In genomic region chr12:29561736-29562135, GRCh38 we compare ENCODE assay signal across 20 cellular contexts.
DNase-seq lines count a peak whose midpoint lies in the region; ATAC-seq and TF ChIP-seq lines count a peak whose summit lies in the region.
"Had no signal": no experiment of that assay in that cellular context is flagged by ENCODE, and none has a peak within 500 bp of the region (broad histone marks: within the 10 kb centered on the region; RNA-seq: fewer than 3 reads in every experiment).

No MANE protein-coding gene starts in this region.

- no peaks in the 10 kb centered on the region for H3K27me3 ChIP-seq in gastrocnemius medialis
- H3K27me3 ChIP-seq: colonic mucosa had no signal

- intact Hi-C loops in left ventricle myocardium superior (cut with micrococcal nuclease) = no loop called here
- intact Hi-C loops in cardiac septum (cut with DNase I) = loop anchor here (2.0 to 10.0 kb wide), 2 partner anchors 17 to 163 kb away; no protein-coding TSS in a partner anchor
- intact Hi-C loops in gastrocnemius medialis (cut with DNase I; ENCODE audit: low total_unique reads) = no loop called here

- H3K36me3 ChIP-seq in gastrocnemius medialis = no peaks in the 10 kb centered on the region
- H3K36me3 ChIP-seq: colonic mucosa had no signal

- H3K9me3 ChIP-seq in gastrocnemius medialis = no peaks in the 10 kb centered on the region
- H3K9me3 ChIP-seq: A549, colonic mucosa had no signal

- DNase-seq in left ventricle myocardium superior = no peak
- no peak for DNase-seq in cardiac septum (ENCODE audit: low spot score)
- DNase-seq in iris pigment epithelial cell (ENCODE audit: low read depth) = peak; percentile 31
- no peak for DNase-seq in gastrocnemius medialis
- no peak for DNase-seq in stimulated activated CD4-positive, alpha-beta T cell treated with anti-CD3 and anti-CD28 coated beads, Interleukin-15, amount 100 ng/mL, for 24 hours
- no peak for DNase-seq in GM10266 (ENCODE audit: extremely low spot score)
- no peak for DNase-seq in CD1c-positive myeloid dendritic cell (ENCODE audit: extremely low spot score)
- DNase-seq: activated CD4-positive, alpha-beta T cell treated with anti-CD3 and anti-CD28 coated beads, Interleukin-2, amount 50 U/mL, for 1 hour; activated naive CD8-positive, alpha-beta T cell treated with anti-CD3 and anti-CD28 coated beads, Interleukin-2, amount 50 U/mL, for 24 hours; activated T-cell treated with anti-CD3 and anti-CD28 coated beads, Interleukin-2, amount 50 U/mL, for 4 hours; CD4-positive, alpha-beta memory T cell; erythroblast; GOT3; NCI-H1105 treated with DMSO at 0.1 percent for 48 hours; NCI-H226; stimulated activated naive CD4-positive, alpha-beta T cell treated with Interleukin-2 at 50 U/mL for 16 hours had no signal

- in situ Hi-C loops in gastrocnemius medialis (cut with MboI; ENCODE audit: low sequenced_read_pairs in 4 of 4) = no loop called here

- TF ChIP-seq POLR2A in gastrocnemius medialis (IDR thresholded peaks at IDR 0.05) = no peak

- H3K4me1 ChIP-seq in gastrocnemius medialis = peaks cover 14 to 39% of the 10 kb centered on the region in 2 donors
- H3K4me1 ChIP-seq: A549, colonic mucosa had no signal

- peak; percentile 12 for ATAC-seq in left ventricle myocardium superior
- no peak for ATAC-seq in gastrocnemius medialis
- ATAC-seq in HG03354 (IDR thresholded peaks at IDR 0.05; ENCODE audit: poor library complexity, severe bottlenecking, unreplicated experiment) = no peak
- ATAC-seq: A549; activated naive CD8-positive, alpha-beta T cell treated with anti-CD3 and anti-CD28 coated beads, Interleukin-2, amount 50 U/mL, for 24 hours; activated T-cell treated with anti-CD3 and anti-CD28 coated beads, Interleukin-2, amount 50 U/mL, for 4 hours had no signal

- peak overlapping the region; percentile 56 to 71 (median 68) for H3K27ac ChIP-seq in gastrocnemius medialis
- H3K27ac ChIP-seq: A549 had no signal

- no peak overlapping the region for H3K4me3 ChIP-seq in gastrocnemius medialis
- H3K4me3 ChIP-seq: A549, colonic mucosa, skin epidermis had no signal

- TF ChIP-seq CTCF in gastrocnemius medialis (IDR thresholded peaks at IDR 0.05 in 4 of 5, conservative IDR thresholded peaks at IDR 0.05 in 1 of 5) (no peak), GM10266 (IDR thresholded peaks at IDR 0.05; ENCODE audit: control insufficient read depth, insufficient read depth, low read depth, missing control alignments) (no peak)
